Comparison of ENCODE assay signal across 10 cellular contexts in genomic region chr2:205188516-205189138, GRCh38.
DNase-seq lines count a peak whose midpoint lies in the region; ATAC-seq, FAIRE-seq and TF ChIP-seq lines count a peak whose summit lies in the region.
"Had no signal": no experiment of that assay in that cellular context is flagged by ENCODE, and none has a peak within 500 bp of the region (broad histone marks: within the 10 kb centered on the region; RNA-seq: fewer than 3 reads in every experiment).

No MANE protein-coding gene starts in this region.

- H3K36me3 Mint-ChIP-seq in osteocyte (ENCODE audit: unreplicated experiment) = peaks cover 4% of the 10 kb centered on the region

- H3K9me3 ChIP-seq in MG63 = no peaks in the 10 kb centered on the region
- H3K9me3 ChIP-seq: Caco-2 had no signal

- no peaks in the 10 kb centered on the region for H3K4me1 Mint-ChIP-seq in osteocyte (ENCODE audit: unreplicated experiment)

- no peaks in the 10 kb centered on the region for H3K36me3 ChIP-seq in MG63

- no peaks in the 10 kb centered on the region for H3K9me3 Mint-ChIP-seq in osteocyte (ENCODE audit: unreplicated experiment)

- no peak for FAIRE-seq in H54 (lab: Jason Lieb, UNC)

- DNase-seq in AG08395 (ENCODE audit: low spot score) = peak; percentile 48
- peak; percentile 4 for DNase-seq in MG63
- DNase-seq in dermis blood vessel endothelial cell = peak; percentile 17
- peak; percentile 72 for DNase-seq in medulla oblongata (ENCODE audit: extremely low spot score)
- no peak for DNase-seq in H54 (ENCODE audit: insufficient read length, low spot score)
- DNase-seq in osteocyte (ENCODE audit: extremely low spot score, unreplicated experiment) = no peak
- DNase-seq: activated naive CD4-positive, alpha-beta T cell treated with anti-CD3 and anti-CD28 coated beads, Interleukin-2, amount 50 U/mL, for 16 hours; Caco-2 had no signal

- ATAC-seq in HG02885 (IDR thresholded peaks at IDR 0.05; ENCODE audit: poor library complexity, unreplicated experiment) (no peak), HG03045 (IDR thresholded peaks at IDR 0.05; ENCODE audit: unreplicated experiment) (no peak)

- H3K4me3 Mint-ChIP-seq in osteocyte (ENCODE audit: unreplicated experiment) = no peak overlapping the region

- TF ChIP-seq POLR2A in H54 (IDR thresholded peaks at IDR 0.05; ENCODE audit: low read depth, low read length) = no peak

- TF ChIP-seq CTCF in osteocyte (IDR thresholded peaks at IDR 0.05) = no peak

- no peaks in the 10 kb centered on the region for H3K27me3 ChIP-seq in MG63

- H3K4me3 ChIP-seq in MG63 = no peak overlapping the region

- no peaks in the 10 kb centered on the region for H3K27me3 Mint-ChIP-seq in osteocyte (ENCODE audit: unreplicated experiment)

- no peak overlapping the region for H3K27ac Mint-ChIP-seq in osteocyte (ENCODE audit: unreplicated experiment)

Comparison
In these comparisons a context has a peak if more than half of its experiments do, and no peak if none do; other contexts are left out.
1. DNase-seq: peak in AG08395 (single experiment), MG63 (single experiment), dermis blood vessel endothelial cell (single experiment) and medulla oblongata (single experiment); none in H54 (single experiment) and osteocyte (single experiment).